Comparison of ENCODE assay signal across 10 cellular contexts in the genomic region with DNA sequence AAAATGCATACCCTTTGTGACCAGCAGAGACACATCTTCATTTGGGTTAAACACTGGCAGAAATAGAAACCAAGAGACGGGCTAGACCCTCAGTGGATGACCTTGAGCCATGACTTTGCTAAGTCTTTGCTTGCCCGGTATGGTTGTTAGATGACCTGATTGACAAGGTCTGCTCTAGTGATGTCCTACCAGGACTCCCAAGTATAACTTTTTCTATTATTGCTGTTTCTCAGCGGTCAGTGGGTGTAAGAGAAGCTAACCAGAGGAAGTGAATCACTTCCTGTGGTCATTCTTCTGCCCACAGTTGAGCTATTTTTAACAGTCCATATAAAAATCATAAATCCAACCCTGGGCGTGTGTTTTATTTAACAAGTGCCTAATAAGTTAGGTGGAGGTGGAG.
DNase-seq lines count a peak whose midpoint lies in the region; ATAC-seq and TF ChIP-seq lines count a peak whose summit lies in the region.
"Had no signal": no experiment of that assay in that cellular context is flagged by ENCODE, and none has a peak within 500 bp of the region (broad histone marks: within the 10 kb centered on the region; RNA-seq: fewer than 3 reads in every experiment).

No MANE protein-coding gene starts in this region.

- H3K4me3 ChIP-seq in Panc1 (ENCODE audit: low read depth in 2 of 2, low read length in 2 of 2) (no peak overlapping the region), foreskin fibroblast (ENCODE audit: low read depth in 1 of 2, low read length in 2 of 2) (no peak overlapping the region)

- H3K9me3 ChIP-seq in Panc1 (ENCODE audit: control insufficient read depth, insufficient read depth, low read depth, low read length): no peaks in the 10 kb centered on the region

- DNase-seq in AG20443 (ENCODE audit: low spot score): peak; percentile 77
- peak; percentile 24 for DNase-seq in Panc1 (ENCODE audit: low read depth, low spot score)
- peak; percentile 23 to 53 for DNase-seq in foreskin fibroblast
- DNase-seq in C1 segment of cervical spinal cord (lab: John Stamatoyannopoulos, UW): no peak
- no peak for DNase-seq in stimulated activated CD4-positive, alpha-beta T cell treated with anti-CD3 and anti-CD28 coated beads, Interleukin-4, amount 100 ng/mL, for 24 hours
- no peak for DNase-seq in stimulated activated CD4-positive, alpha-beta T cell treated with anti-CD3 and anti-CD28 coated beads, Interleukin-2, amount 100 ng/mL, for 24 hours
- DNase-seq in NCI-H2029 treated with DMSO at 0.1 percent for 48 hours (lab: John Stamatoyannopoulos, UW): no peak
- DNase-seq: activated CD4-positive, CD25-positive, alpha-beta regulatory T cell treated with anti-CD3 and anti-CD28 coated beads, Interleukin-2, amount 50 U/mL, for 72 hours; retina had no signal

- POLR2A ChIA-PET in Panc1 (lab: Charles Lee): no interaction called here

- H3K27ac ChIP-seq in Panc1 (ENCODE audit: low read length): no peak overlapping the region

- no peaks in the 10 kb centered on the region for H3K27me3 ChIP-seq in Panc1 (ENCODE audit: control insufficient read depth, insufficient read depth, low read length)

- H3K36me3 ChIP-seq in Panc1 (ENCODE audit: control insufficient read depth, insufficient read depth, low read length): no peaks in the 10 kb centered on the region

- intact Hi-C loops in Panc1 (cut with micrococcal nuclease; ENCODE audit: unreplicated experiment): no loop called here

- CTCF ChIA-PET in Panc1 (lab: Charles Lee): no interaction called here

- BruUV-seq in Panc1 (replicated peaks; lab: Mats Ljungman, UMichigan): no TSS peak

- no peaks in the 10 kb centered on the region for H3K4me1 ChIP-seq in Panc1 (ENCODE audit: control insufficient read depth, insufficient read depth, low read length)

- in situ Hi-C loops in Panc1 (cut with HindIII; ENCODE audit: low pct_unique_long_range_greater_than_20kb, low sequenced_read_pairs): no loop called here

- TF ChIP-seq CTCF in Panc1 (IDR thresholded peaks at IDR 0.05) (no peak), foreskin fibroblast (IDR thresholded peaks at IDR 0.05; ENCODE audit: low read depth, low read length) (no peak)

- ATAC-seq in GM21423 (IDR thresholded peaks at IDR 0.05; ENCODE audit: unreplicated experiment): peak; percentile 63
- no peak for ATAC-seq in Panc1

Comparison
In these comparisons a context has a peak if more than half of its experiments do, and no peak if none do; other contexts are left out.
1. DNase-seq: peak in AG20443 (single experiment), Panc1 (single experiment) and foreskin fibroblast (2 of 2); none in C1 segment of cervical spinal cord (0 of 14), stimulated activated CD4-positive, alpha-beta T cell treated with anti-CD3 and anti-CD28 coated beads, Interleukin-4, amount 100 ng/mL, for 24 hours (single experiment), stimulated activated CD4-positive, alpha-beta T cell treated with anti-CD3 and anti-CD28 coated beads, Interleukin-2, amount 100 ng/mL, for 24 hours (0 of 2) and NCI-H2029 treated with DMSO at 0.1 percent for 48 hours (single experiment).